ENCODE assay signal across 23 cellular contexts in genomic region chr13:111548301-111548700, GRCh38.
"Had no signal": no experiment of that assay in that cellular context is flagged by ENCODE, and none has a peak within 500 bp of the region (broad histone marks: within the 10 kb centered on the region; RNA-seq: fewer than 3 reads in every experiment).

No MANE protein-coding gene starts in this region.

- H3K4me3 Mint-ChIP-seq: IgD-negative memory B cell had no signal

- H3K27ac ChIP-seq: HL-60, KMS-11, SJSA1, SK-N-MC had no signal

- H3K36me3 ChIP-seq: SJSA1 had no signal

- DNase-seq: Kasumi-1, MM.1S, NCI-H1092 treated with DMSO at 0.1 percent for 48 hours, NCI-H1436, NCI-H187, NCI-H2029, NCI-H2081 treated with DMSO at 0.1 percent for 48 hours, NCI-H2171, NCI-H226, NCI-H446, NCI-H510A, NCI-H524 treated with DMSO at 0.1 percent for 48 hours, NCI-H69, NCI-H774, Right ventricle myocardium superior, RPMI8226, SIG-M5 had no signal

- ATAC-seq: K562 had no signal

- H3K4me3 ChIP-seq: K562, SJSA1, SK-N-MC had no signal

- H3K4me1 ChIP-seq: SJSA1 had no signal
